ENCODE assay signal across 10 cellular contexts in the genomic region with DNA sequence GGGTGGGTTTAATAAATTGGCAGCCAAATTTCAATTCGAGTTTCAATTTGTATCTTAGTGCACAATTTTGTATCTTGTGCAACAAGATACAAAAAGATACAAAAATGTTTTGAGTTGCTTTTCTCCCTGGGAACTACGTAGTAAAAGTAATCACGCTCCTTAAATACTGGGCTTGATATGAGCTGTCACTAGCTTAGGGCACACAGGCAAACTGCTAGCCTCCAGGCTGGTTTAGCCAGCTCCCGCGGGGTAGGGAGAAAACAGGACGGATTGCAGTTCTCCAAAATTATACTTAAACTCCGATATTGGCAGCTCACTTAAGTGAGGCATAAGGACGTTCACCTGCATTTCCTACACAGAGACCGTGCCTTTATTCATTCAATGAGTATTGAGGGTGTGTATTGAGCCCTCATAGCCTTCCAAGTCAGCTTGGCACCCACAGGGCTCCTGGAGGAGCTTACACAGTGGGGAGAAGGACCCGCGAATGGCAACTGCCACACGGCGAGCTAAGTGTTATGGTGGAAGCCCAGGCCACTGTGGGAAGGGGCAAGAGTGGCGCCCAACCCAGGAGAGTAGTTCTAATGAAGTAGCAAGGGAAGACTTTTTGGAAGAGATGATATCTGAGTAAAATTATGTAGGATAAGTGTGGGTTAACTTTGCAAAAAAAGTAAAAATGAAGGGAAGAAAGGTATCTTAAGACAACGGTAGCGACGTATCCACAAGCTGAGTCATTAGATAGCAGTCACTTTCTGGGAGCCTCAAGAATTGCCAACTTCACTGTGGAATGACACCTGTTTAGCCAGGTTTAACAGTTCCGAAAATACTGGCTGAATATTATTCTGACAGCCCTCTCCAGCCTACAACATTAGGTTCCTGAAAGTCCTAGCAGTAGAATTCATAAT. TPM values are rescaled to one million over a fixed set of nuclear protein-coding genes. Genes with fewer than 3 reads are reported as not detected.
DNase-seq lines count a peak whose midpoint lies in the region; ATAC-seq and TF ChIP-seq lines count a peak whose summit lies in the region.
"Had no signal": no experiment of that assay in that cellular context is flagged by ENCODE, and none has a peak within 500 bp of the region (broad histone marks: within the 10 kb centered on the region; RNA-seq: fewer than 3 reads in every experiment).

No MANE protein-coding gene starts in this region.

- POLR2A ChIA-PET in CD8-positive, alpha-beta memory T cell (lab: Charles Lee), result interaction anchor here (1.1 to 2.5 kb wide), 2 partner anchors 25 to 30 kb away, joined by 3 to 9 read pairs; no protein-coding TSS in a partner anchor
- POLR2A ChIA-PET in GM10248 (lab: Yijun Ruan, JAX), result no interaction called here

- no peaks in the 10 kb centered on the region for H3K27me3 ChIP-seq in CD8-positive, alpha-beta memory T cell (ENCODE audit: insufficient read depth, low read length, poor library complexity, severe bottlenecking)
- H3K27me3 ChIP-seq in neural cell (ENCODE audit: insufficient read depth, low read depth, low read length), result no peaks in the 10 kb centered on the region

- peaks cover 4% of the 10 kb centered on the region for H3F3A ChIP-seq in neural cell (ENCODE audit: insufficient read depth, low read length, poor library complexity, severe bottlenecking)

- DNase-seq in CD8-positive, alpha-beta memory T cell, result no peak
- peak in 1 of 61 donors; percentile 18 for DNase-seq in caudate nucleus (lab: John Stamatoyannopoulos, UW)
- DNase-seq in GM10248 (ENCODE audit: extremely low spot score), result no peak
- no peak for DNase-seq in activated gamma-delta T cell (lab: John Stamatoyannopoulos, UW)
- no peak for DNase-seq in lower leg skin (ENCODE audit: low spot score in 2 of 2)
- DNase-seq: activated CD4-positive, CD25-positive, alpha-beta regulatory T cell treated with anti-CD3 and anti-CD28 coated beads, Interleukin-2, amount 50 U/mL, for 72 hours; NCI-H524 treated with DMSO at 0.1 percent for 48 hours had no signal

- no peak overlapping the region for H2AFZ ChIP-seq in neural cell (ENCODE audit: low read depth, low read length)

- ATAC-seq in HG02571 (IDR thresholded peaks at IDR 0.05; ENCODE audit: unreplicated experiment), result no peak

- H4K20me1 ChIP-seq in neural cell (ENCODE audit: insufficient read depth), result peaks cover 17% of the 10 kb centered on the region

- peak overlapping the region; percentile 51 to 98 (median 94) for H3K4me3 Mint-ChIP-seq in CD8-positive, alpha-beta memory T cell
- peak overlapping the region; percentile 79 to 100 (median 92) for H3K4me3 Mint-ChIP-seq in IgD-negative memory B cell

- peak overlapping the region; percentile 100 for H3K27ac ChIP-seq in CD8-positive, alpha-beta memory T cell (ENCODE audit: low read depth, low read length)
- H3K27ac ChIP-seq in caudate nucleus (ENCODE audit: low read depth, low read length) (peak overlapping the region; percentile 21), neural cell (ENCODE audit: low read length) (no peak overlapping the region)

- H3K27ac Mint-ChIP-seq in CD8-positive, alpha-beta memory T cell, result peak overlapping the region in 7 of 8 donors; percentile 22 to 100 (median 39)
- H3K27ac Mint-ChIP-seq in IgD-negative memory B cell, result peak overlapping the region; percentile 88 to 100 (median 89)

- H3K36me3 ChIP-seq in CD8-positive, alpha-beta memory T cell (ENCODE audit: insufficient read depth, low read length), result peaks cover 5% of the 10 kb centered on the region
- H3K36me3 ChIP-seq in neural cell (ENCODE audit: insufficient read depth, low read length), result no peaks in the 10 kb centered on the region

- H3K79me2 ChIP-seq in neural cell (replicated peaks; ENCODE audit: insufficient read depth, low read length), result peaks cover 73% of the 10 kb centered on the region

- H3K4me1 ChIP-seq in CD8-positive, alpha-beta memory T cell (ENCODE audit: insufficient read depth, low read length), result peaks cover 59% of the 10 kb centered on the region

- TF ChIP-seq CTCF in neural cell (IDR thresholded peaks at IDR 0.05; ENCODE audit: poor library complexity, severe bottlenecking) (no peak), GM10248 (IDR thresholded peaks at IDR 0.05; ENCODE audit: control extremely low read depth, extremely low read depth, low read depth, missing control alignments) (no peak), lower leg skin (IDR thresholded peaks at IDR 0.05) (no peak)

- peaks cover 0 to 4% of the 10 kb centered on the region in 2 donors for H3K27me3 Mint-ChIP-seq in CD8-positive, alpha-beta memory T cell
- no peaks in the 10 kb centered on the region for H3K27me3 Mint-ChIP-seq in IgD-negative memory B cell

- TF ChIP-seq POLR2A in lower leg skin (IDR thresholded peaks at IDR 0.05), result no peak

- no peaks in the 10 kb centered on the region for H3K9me2 ChIP-seq in neural cell (ENCODE audit: insufficient read depth, low read length)

- peaks cover 63 to 75% (median 74%) of the 10 kb centered on the region in 3 donors for H3K4me1 Mint-ChIP-seq in CD8-positive, alpha-beta memory T cell
- H3K4me1 Mint-ChIP-seq in IgD-negative memory B cell, result peaks cover 52 to 63% (median 61%) of the 10 kb centered on the region in 3 donors

- peak overlapping the region; percentile 39 for H3K4me2 ChIP-seq in neural cell (ENCODE audit: low read length)

- H3K9me3 ChIP-seq in CD8-positive, alpha-beta memory T cell (ENCODE audit: low read length), result no peaks in the 10 kb centered on the region
- H3K9me3 ChIP-seq in neural cell (ENCODE audit: low read length), result no peaks in the 10 kb centered on the region

- H3K36me3 Mint-ChIP-seq in CD8-positive, alpha-beta memory T cell, result peaks cover 0 to 34% (median 7%) of the 10 kb centered on the region in 3 donors
- no peaks in the 10 kb centered on the region for H3K36me3 Mint-ChIP-seq in IgD-negative memory B cell

- TF ChIP-seq EP300 in neural cell (conservative IDR thresholded peaks at IDR 0.05; ENCODE audit: poor library complexity, severe bottlenecking), result no peak

- no peak overlapping the region for H3K4me3 ChIP-seq in CD8-positive, alpha-beta memory T cell (ENCODE audit: low read length)
- H3K4me3 ChIP-seq in neural cell (ENCODE audit: low read length) (peak overlapping the region; percentile 92), lower leg skin (ENCODE audit: low read depth, poor library complexity, severe bottlenecking) (no peak overlapping the region)

- CTCF ChIA-PET in CD8-positive, alpha-beta memory T cell (lab: Charles Lee), result interaction anchor here (1.6 to 2.3 kb wide), 3 partner anchors 8 to 93 kb away, joined by 6 to 8 read pairs (median 6); no protein-coding TSS in a partner anchor
- CTCF ChIA-PET in GM10248 (lab: Yijun Ruan, JAX), result interaction anchor here (1.2 to 1.8 kb wide), 7 partner anchors 11 to 158 kb away, joined by 3 to 14 read pairs (median 5); no protein-coding TSS in a partner anchor

- H3K9me3 Mint-ChIP-seq in CD8-positive, alpha-beta memory T cell, result no peaks in the 10 kb centered on the region
- H3K9me3 Mint-ChIP-seq in IgD-negative memory B cell, result no peaks in the 10 kb centered on the region

- H3K9ac ChIP-seq in neural cell (ENCODE audit: low read length), result peak overlapping the region; percentile 100

- no peak for TF ChIP-seq RAD21 in neural cell (conservative IDR thresholded peaks at IDR 0.05)

- 59 to 68% methylated on average over 18 of the region's 18 CpGs for WGBS in lower leg skin, 2 donors

- intact Hi-C loops in lower leg skin (cut with DNase I; ENCODE audit: low total_unique reads), result loop anchor here (10.0 kb wide), 1 partner anchor 94 kb away; no protein-coding TSS in a partner anchor

TF ChIP-seq in neural cell, 6 proteins besides CTCF, POLR2A, EP300 and RAD21:
- TF ChIP-seq POLR2AphosphoS5 (IDR thresholded peaks at IDR 0.05), result no peak
- no peak for TF ChIP-seq EZH2 (IDR thresholded peaks at IDR 0.05; ENCODE audit: borderline replicate concordance, insufficient read depth, low read length, poor library complexity, severe bottlenecking)
- no peak for TF ChIP-seq SMC3 (conservative IDR thresholded peaks at IDR 0.05; ENCODE audit: poor library complexity)
- TF ChIP-seq MXI1 (conservative IDR thresholded peaks at IDR 0.05; ENCODE audit: poor library complexity, severe bottlenecking), result no peak
- TF ChIP-seq, protein P1, sequence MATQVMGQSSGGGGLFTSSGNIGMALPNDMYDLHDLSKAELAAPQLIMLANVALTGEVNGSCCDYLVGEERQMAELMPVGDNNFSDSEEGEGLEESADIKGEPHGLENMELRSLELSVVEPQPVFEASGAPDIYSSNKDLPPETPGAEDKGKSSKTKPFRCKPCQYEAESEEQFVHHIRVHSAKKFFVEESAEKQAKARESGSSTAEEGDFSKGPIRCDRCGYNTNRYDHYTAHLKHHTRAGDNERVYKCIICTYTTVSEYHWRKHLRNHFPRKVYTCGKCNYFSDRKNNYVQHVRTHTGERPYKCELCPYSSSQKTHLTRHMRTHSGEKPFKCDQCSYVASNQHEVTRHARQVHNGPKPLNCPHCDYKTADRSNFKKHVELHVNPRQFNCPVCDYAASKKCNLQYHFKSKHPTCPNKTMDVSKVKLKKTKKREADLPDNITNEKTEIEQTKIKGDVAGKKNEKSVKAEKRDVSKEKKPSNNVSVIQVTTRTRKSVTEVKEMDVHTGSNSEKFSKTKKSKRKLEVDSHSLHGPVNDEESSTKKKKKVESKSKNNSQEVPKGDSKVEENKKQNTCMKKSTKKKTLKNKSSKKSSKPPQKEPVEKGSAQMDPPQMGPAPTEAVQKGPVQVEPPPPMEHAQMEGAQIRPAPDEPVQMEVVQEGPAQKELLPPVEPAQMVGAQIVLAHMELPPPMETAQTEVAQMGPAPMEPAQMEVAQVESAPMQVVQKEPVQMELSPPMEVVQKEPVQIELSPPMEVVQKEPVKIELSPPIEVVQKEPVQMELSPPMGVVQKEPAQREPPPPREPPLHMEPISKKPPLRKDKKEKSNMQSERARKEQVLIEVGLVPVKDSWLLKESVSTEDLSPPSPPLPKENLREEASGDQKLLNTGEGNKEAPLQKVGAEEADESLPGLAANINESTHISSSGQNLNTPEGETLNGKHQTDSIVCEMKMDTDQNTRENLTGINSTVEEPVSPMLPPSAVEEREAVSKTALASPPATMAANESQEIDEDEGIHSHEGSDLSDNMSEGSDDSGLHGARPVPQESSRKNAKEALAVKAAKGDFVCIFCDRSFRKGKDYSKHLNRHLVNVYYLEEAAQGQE (IDR thresholded peaks at IDR 0.05; ENCODE audit: borderline replicate concordance), result no peak
- no peak for TF ChIP-seq TAF1 (IDR thresholded peaks at IDR 0.05; ENCODE audit: low read depth)

RNA-seq across cellular contexts. Expression of a gene that starts 1.6 kb away (rescaled TPM):
- 10 to 100 TPM; 40.9 to 41.3 TPM for total RNA-seq in CD8-positive, alpha-beta memory T cell
- polyA plus RNA-seq in CD8-positive, alpha-beta memory T cell, result 45.3 TPM
- polyA plus RNA-seq in IgD-negative memory B cell, result 78.9 TPM
- 127 and 137 TPM in 2 replicates for polyA plus RNA-seq in neural cell
- 157 and 184 TPM in 2 replicates for polyA minus RNA-seq in neural cell
- total RNA-seq in lower leg skin, result 10 to 100 TPM; 33.9 to 42.3 (median 36.8) TPM
